Comparison of ENCODE assay signal across 12 cellular contexts in the genomic region with DNA sequence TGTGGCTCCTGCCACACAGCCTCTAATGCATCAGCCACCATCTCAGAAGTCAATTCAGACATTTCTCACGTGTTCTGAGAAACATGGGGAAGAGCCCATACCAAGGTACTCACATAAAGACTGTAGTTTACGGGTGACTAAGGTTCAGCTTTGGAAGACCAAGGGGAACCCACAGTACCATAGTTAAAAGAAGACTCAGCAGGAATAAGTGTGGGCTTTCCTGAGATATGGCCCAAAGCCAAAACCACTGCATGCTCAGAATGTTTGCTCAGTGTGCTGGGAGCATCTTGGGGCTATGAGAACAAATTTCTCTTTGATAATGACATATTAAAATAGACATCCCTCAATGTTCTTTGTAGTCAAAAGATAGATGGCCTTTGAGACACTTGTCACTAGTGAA.
DNase-seq lines count a peak whose midpoint lies in the region; TF ChIP-seq lines count a peak whose summit lies in the region.
"Had no signal": no experiment of that assay in that cellular context is flagged by ENCODE, and none has a peak within 500 bp of the region (broad histone marks: within the 10 kb centered on the region; RNA-seq: fewer than 3 reads in every experiment).

No MANE protein-coding gene starts in this region.

- H3K9ac ChIP-seq in fibroblast of lung (ENCODE audit: insufficient read depth, low read length) (no peak overlapping the region), skeletal muscle satellite cell (ENCODE audit: low read depth, low read length) (peak overlapping the region; percentile 22), MM.1S (ENCODE audit: low read length) (no peak overlapping the region)

- H3K9me3 ChIP-seq in fibroblast of lung (ENCODE audit: control insufficient read depth, insufficient read depth, low read depth, low read length) (no peaks in the 10 kb centered on the region), skeletal muscle satellite cell (replicated peaks; ENCODE audit: low read length) (no peaks in the 10 kb centered on the region), MM.1S (replicated peaks; ENCODE audit: insufficient read depth, low read length) (no peaks in the 10 kb centered on the region)

- H3K9me2 ChIP-seq in MM.1S (replicated peaks; ENCODE audit: insufficient read depth, low read length): no peaks in the 10 kb centered on the region

- H3K27me3 ChIP-seq in fibroblast of lung (ENCODE audit: control insufficient read depth, insufficient read depth, low read length) (no peaks in the 10 kb centered on the region), skeletal muscle satellite cell (ENCODE audit: control insufficient read depth, insufficient read depth, low read length) (no peaks in the 10 kb centered on the region), MM.1S (replicated peaks; ENCODE audit: insufficient read depth, low read length) (no peaks in the 10 kb centered on the region)

- TF ChIP-seq CTCF in fibroblast of lung (conservative IDR thresholded peaks at IDR 0.05 in 1 of 2, IDR thresholded peaks at IDR 0.05 in 1 of 2; ENCODE audit: low read depth in 1 of 2, low read length in 2 of 2): no peak
- no peak for TF ChIP-seq CTCF in MM.1S (IDR thresholded peaks at IDR 0.05; ENCODE audit: low read length)

- H3F3A ChIP-seq in MM.1S (ENCODE audit: insufficient read depth, low read length): no peaks in the 10 kb centered on the region

- in situ Hi-C loops in G401 (cut with HindIII; ENCODE audit: low sequenced_read_pairs): no loop called here

- DNase-seq in NCI-H1417 (lab: John Stamatoyannopoulos, UW) (peak in 2 of 3 experiments; percentile 64 to 78), NCI-H1417 treated with DMSO at 0.1 percent for 48 hours (lab: John Stamatoyannopoulos, UW) (no peak), RPMI7951 (ENCODE audit: low read depth) (peak; percentile 80), fibroblast of lung (ENCODE audit: low read depth in 2 of 2) (peak; percentile 77 to 98), G401 (ENCODE audit: low spot score) (no peak), NCI-H2081 (lab: John Stamatoyannopoulos, UW) (no peak), MM.1S (no peak)
- DNase-seq: 8988T, activated B cell treated with CpG ODN at 0.5 μM for 24 hours, NCI-H2107, substantia nigra had no signal

- H2AFZ ChIP-seq in fibroblast of lung (ENCODE audit: low read length) (no peak overlapping the region), MM.1S (ENCODE audit: low read length) (no peak overlapping the region)

- no peaks in the 10 kb centered on the region for H4K20me1 ChIP-seq in fibroblast of lung (ENCODE audit: control insufficient read depth, extremely low read depth, insufficient read depth, low read length)
- H4K20me1 ChIP-seq in MM.1S (ENCODE audit: insufficient read depth, low read length): no peaks in the 10 kb centered on the region

- H3K4me1 ChIP-seq in fibroblast of lung (ENCODE audit: control insufficient read depth, extremely low read depth, insufficient read depth, low read length): no peaks in the 10 kb centered on the region
- H3K4me1 ChIP-seq in skeletal muscle satellite cell (ENCODE audit: control insufficient read depth, insufficient read depth, low read length): peaks cover 27% of the 10 kb centered on the region
- H3K4me1 ChIP-seq in MM.1S (ENCODE audit: low read length): no peaks in the 10 kb centered on the region

- no peak overlapping the region for H3K4me2 ChIP-seq in fibroblast of lung (ENCODE audit: extremely low read depth, insufficient read depth, low read length)
- peak overlapping the region; percentile 2 for H3K4me2 ChIP-seq in skeletal muscle satellite cell (ENCODE audit: low read length)
- H3K4me2 ChIP-seq in MM.1S (ENCODE audit: low read depth, low read length): no peak overlapping the region

- H3K79me2 ChIP-seq in fibroblast of lung (ENCODE audit: control insufficient read depth, insufficient read depth, low read length) (no peaks in the 10 kb centered on the region), MM.1S (ENCODE audit: low read length) (no peaks in the 10 kb centered on the region)

- H3K27ac ChIP-seq in fibroblast of lung (ENCODE audit: insufficient read depth, low read length): no peak overlapping the region
- no peak overlapping the region for H3K27ac ChIP-seq in MM.1S (ENCODE audit: low read length)

- H3K36me3 ChIP-seq in fibroblast of lung (ENCODE audit: control insufficient read depth, insufficient read depth, low read length) (no peaks in the 10 kb centered on the region), skeletal muscle satellite cell (ENCODE audit: insufficient read depth, low read length) (no peaks in the 10 kb centered on the region), MM.1S (replicated peaks; ENCODE audit: insufficient read depth, low read length) (no peaks in the 10 kb centered on the region)

- H3K4me3 ChIP-seq in fibroblast of lung (replicated peaks in 1 of 4; ENCODE audit: control extremely low read depth in 1 of 4, insufficient read depth in 1 of 4, low read depth in 3 of 4, low read length in 4 of 4) (no peak overlapping the region), skeletal muscle satellite cell (ENCODE audit: low read length) (no peak overlapping the region), MM.1S (ENCODE audit: low read length) (no peak overlapping the region)

Comparison
In these comparisons a context has a peak if more than half of its experiments do, and no peak if none do; other contexts are left out.
1. DNase-seq: peak in NCI-H1417 (2 of 3), RPMI7951 (single experiment) and fibroblast of lung (2 of 2); none in NCI-H1417 treated with DMSO at 0.1 percent for 48 hours (single experiment), G401 (single experiment), NCI-H2081 (0 of 2) and MM.1S (single experiment).